Comparison of ENCODE assay signal across 13 cellular contexts in genomic region chr15:79978260-79978659, GRCh38. TPM values are rescaled to one million over a fixed set of nuclear protein-coding genes. Genes with fewer than 3 reads are reported as not detected.
DNase-seq lines count a peak whose midpoint lies in the region; ATAC-seq and TF ChIP-seq lines count a peak whose summit lies in the region.
"Had no signal": no experiment of that assay in that cellular context is flagged by ENCODE, and none has a peak within 500 bp of the region (broad histone marks: within the 10 kb centered on the region; RNA-seq: fewer than 3 reads in every experiment).

No MANE protein-coding gene starts in this region.

- TF ChIP-seq CTCF in Panc1 (IDR thresholded peaks at IDR 0.05) (no peak), right atrium auricular region (IDR thresholded peaks at IDR 0.05) (no peak), endothelial cell (IDR thresholded peaks at IDR 0.05; ENCODE audit: unreplicated experiment) (no peak)

- H3K36me3 ChIP-seq in Panc1 (ENCODE audit: control insufficient read depth, insufficient read depth, low read length) (no peaks in the 10 kb centered on the region), right atrium auricular region (no peaks in the 10 kb centered on the region)

- BruUV-seq in Panc1 (replicated peaks; lab: Mats Ljungman, UMichigan), result no TSS peak

- POLR2A ChIA-PET in activated CD4-positive, alpha-beta memory T cell treated with anti-CD3 and anti-CD28 coated beads for 36 hours (lab: Charles Lee), result interaction anchor here (3.0 kb wide), 1 partner anchor 11 kb away, joined by 14 read pairs; no protein-coding TSS in a partner anchor
- POLR2A ChIA-PET in activated CD4-positive, alpha-beta memory T cell treated with anti-CD3 and anti-CD28 coated beads, Interleukin-2, amount 10 ng/mL, durations not matched to agents 7 days and 5 days (lab: Charles Lee), result interaction anchor here (0.6 to 3.0 kb wide), 3 partner anchors 8 to 55 kb away, joined by 3 to 9 read pairs (median 5); no protein-coding TSS in a partner anchor
- POLR2A ChIA-PET in Panc1 (lab: Charles Lee), result no interaction called here

- H3K27ac ChIP-seq in Panc1 (ENCODE audit: low read length) (0 out of 2 replicates have a peak overlapping the region, but pooled peaks have one; percentile 9), right atrium auricular region (peak overlapping the region; percentile 25 to 28)

- no peaks in the 10 kb centered on the region for H3K27me3 Mint-ChIP-seq in activated CD4-positive, alpha-beta memory T cell treated with anti-CD3 and anti-CD28 coated beads for 36 hours
- no peaks in the 10 kb centered on the region for H3K27me3 Mint-ChIP-seq in activated CD4-positive, alpha-beta memory T cell treated with anti-CD3 and anti-CD28 coated beads, Interleukin-2, amount 10 ng/mL, durations not matched to agents 7 days and 5 days
- no peaks in the 10 kb centered on the region for H3K27me3 Mint-ChIP-seq in stimulated activated naive CD8-positive, alpha-beta T cell treated with anti-CD3 and anti-CD28 coated beads, Interleukin-15, amount 100 ng/mL, for 72 hours
- peaks cover 3% of the 10 kb centered on the region for H3K27me3 Mint-ChIP-seq in endothelial cell (ENCODE audit: unreplicated experiment)
- H3K27me3 Mint-ChIP-seq: activated CD4-positive, alpha-beta T cell treated with anti-CD3 and anti-CD28 coated beads, Interleukin-2, amount 10 ng/mL, durations not matched to agents 7 days and 5 days had no signal

- H3K27me3 ChIP-seq in Panc1 (ENCODE audit: control insufficient read depth, insufficient read depth, low read length), result no peaks in the 10 kb centered on the region
- no peaks in the 10 kb centered on the region for H3K27me3 ChIP-seq in right atrium auricular region

- H3K4me1 Mint-ChIP-seq in activated CD4-positive, alpha-beta memory T cell treated with anti-CD3 and anti-CD28 coated beads for 36 hours (ENCODE audit: low read depth), result peaks cover 43% of the 10 kb centered on the region
- peaks cover 21% of the 10 kb centered on the region for H3K4me1 Mint-ChIP-seq in activated CD4-positive, alpha-beta memory T cell treated with anti-CD3 and anti-CD28 coated beads, Interleukin-2, amount 10 ng/mL, durations not matched to agents 7 days and 5 days
- H3K4me1 Mint-ChIP-seq in stimulated activated naive CD8-positive, alpha-beta T cell treated with anti-CD3 and anti-CD28 coated beads, Interleukin-15, amount 100 ng/mL, for 72 hours, result peaks cover 47% of the 10 kb centered on the region
- H3K4me1 Mint-ChIP-seq in endothelial cell (ENCODE audit: unreplicated experiment), result peaks cover 25% of the 10 kb centered on the region

- H3K9me3 ChIP-seq in Panc1 (ENCODE audit: control insufficient read depth, insufficient read depth, low read depth, low read length) (no peaks in the 10 kb centered on the region), right atrium auricular region (no peaks in the 10 kb centered on the region)
- H3K9me3 ChIP-seq: A549 had no signal

- intact Hi-C loops in activated CD4-positive, alpha-beta memory T cell treated with anti-CD3 and anti-CD28 coated beads for 36 hours (cut with micrococcal nuclease), result loop anchor here (2.0 to 10.0 kb wide), 3 partner anchors 15 to 1317 kb away; partner anchors contain the start of gene MORF4L1
- intact Hi-C loops in Panc1 (cut with micrococcal nuclease; ENCODE audit: unreplicated experiment), result no loop called here

- DNase-seq in activated CD4-positive, alpha-beta memory T cell treated with anti-CD3 and anti-CD28 coated beads for 36 hours, result no peak
- no peak for DNase-seq in activated CD4-positive, alpha-beta memory T cell treated with anti-CD3 and anti-CD28 coated beads, Interleukin-2, amount 10 ng/mL, durations not matched to agents 7 days and 5 days
- DNase-seq in Panc1 (ENCODE audit: low read depth, low spot score) (no peak), right atrium auricular region (ENCODE audit: low spot score) (peak; percentile 36), HK-2 (ENCODE audit: unreplicated experiment) (no peak), endothelial cell (ENCODE audit: low spot score) (no peak), NCI-H82 treated with DMSO at 0.1 percent for 48 hours (lab: John Stamatoyannopoulos, UW; ENCODE audit: unreplicated experiment) (no peak)
- DNase-seq in stimulated activated naive CD8-positive, alpha-beta T cell treated with anti-CD3 and anti-CD28 coated beads, Interleukin-15, amount 100 ng/mL, for 72 hours, result no peak
- DNase-seq: activated CD4-positive, alpha-beta T cell treated with anti-CD3 and anti-CD28 coated beads, Interleukin-2, amount 10 ng/mL, durations not matched to agents 7 days and 5 days; DMS53; kidney; NCI-H2227 treated with DMSO at 0.1 percent for 48 hours had no signal

- H3K4me3 ChIP-seq in Panc1 (ENCODE audit: low read depth in 2 of 2, low read length in 2 of 2) (no peak overlapping the region), right atrium auricular region (no peak overlapping the region)
- H3K4me3 ChIP-seq: A549 had no signal

- CTCF ChIA-PET in activated CD4-positive, alpha-beta memory T cell treated with anti-CD3 and anti-CD28 coated beads for 36 hours (lab: Charles Lee), result interaction anchor here (0.8 to 2.1 kb wide), 2 partner anchors 14 to 82 kb away, joined by 4 to 8 read pairs; no protein-coding TSS in a partner anchor
- CTCF ChIA-PET in activated CD4-positive, alpha-beta memory T cell treated with anti-CD3 and anti-CD28 coated beads, Interleukin-2, amount 10 ng/mL, durations not matched to agents 7 days and 5 days (lab: Charles Lee), result interaction anchor here (0.6 to 1.2 kb wide), 2 partner anchors 15 to 82 kb away, joined by 3 to 4 read pairs; no protein-coding TSS in a partner anchor
- CTCF ChIA-PET in Panc1 (lab: Charles Lee), result no interaction called here

- no peaks in the 10 kb centered on the region for H3K4me1 ChIP-seq in Panc1 (ENCODE audit: control insufficient read depth, insufficient read depth, low read length)
- peaks cover 0 to 6% of the 10 kb centered on the region in 2 donors for H3K4me1 ChIP-seq in right atrium auricular region

- H3K9me3 Mint-ChIP-seq in activated CD4-positive, alpha-beta memory T cell treated with anti-CD3 and anti-CD28 coated beads for 36 hours, result no peaks in the 10 kb centered on the region
- H3K9me3 Mint-ChIP-seq in activated CD4-positive, alpha-beta memory T cell treated with anti-CD3 and anti-CD28 coated beads, Interleukin-2, amount 10 ng/mL, durations not matched to agents 7 days and 5 days, result no peaks in the 10 kb centered on the region
- no peaks in the 10 kb centered on the region for H3K9me3 Mint-ChIP-seq in stimulated activated naive CD8-positive, alpha-beta T cell treated with anti-CD3 and anti-CD28 coated beads, Interleukin-15, amount 100 ng/mL, for 72 hours
- no peaks in the 10 kb centered on the region for H3K9me3 Mint-ChIP-seq in endothelial cell (ENCODE audit: unreplicated experiment)
- H3K9me3 Mint-ChIP-seq: activated CD4-positive, alpha-beta T cell treated with anti-CD3 and anti-CD28 coated beads, Interleukin-2, amount 10 ng/mL, durations not matched to agents 7 days and 5 days had no signal

- peak overlapping the region; percentile 82 for H3K27ac Mint-ChIP-seq in activated CD4-positive, alpha-beta memory T cell treated with anti-CD3 and anti-CD28 coated beads for 36 hours
- H3K27ac Mint-ChIP-seq in activated CD4-positive, alpha-beta memory T cell treated with anti-CD3 and anti-CD28 coated beads, Interleukin-2, amount 10 ng/mL, durations not matched to agents 7 days and 5 days, result no peak overlapping the region
- peak overlapping the region; percentile 34 to 95 for H3K27ac Mint-ChIP-seq in stimulated activated naive CD8-positive, alpha-beta T cell treated with anti-CD3 and anti-CD28 coated beads, Interleukin-15, amount 100 ng/mL, for 72 hours
- no peak overlapping the region for H3K27ac Mint-ChIP-seq in endothelial cell (ENCODE audit: unreplicated experiment)
- H3K27ac Mint-ChIP-seq: activated CD4-positive, alpha-beta T cell treated with anti-CD3 and anti-CD28 coated beads, Interleukin-2, amount 10 ng/mL, durations not matched to agents 7 days and 5 days had no signal

- in situ Hi-C loops in Panc1 (cut with HindIII; ENCODE audit: low pct_unique_long_range_greater_than_20kb, low sequenced_read_pairs), result no loop called here

- no peaks in the 10 kb centered on the region for H3K36me3 Mint-ChIP-seq in activated CD4-positive, alpha-beta memory T cell treated with anti-CD3 and anti-CD28 coated beads for 36 hours
- H3K36me3 Mint-ChIP-seq in activated CD4-positive, alpha-beta memory T cell treated with anti-CD3 and anti-CD28 coated beads, Interleukin-2, amount 10 ng/mL, durations not matched to agents 7 days and 5 days (ENCODE audit: low read depth), result no peaks in the 10 kb centered on the region
- H3K36me3 Mint-ChIP-seq in endothelial cell (ENCODE audit: low read depth, unreplicated experiment), result no peaks in the 10 kb centered on the region

- peak overlapping the region; percentile 4 for H3K4me3 Mint-ChIP-seq in activated CD4-positive, alpha-beta memory T cell treated with anti-CD3 and anti-CD28 coated beads for 36 hours
- H3K4me3 Mint-ChIP-seq in activated CD4-positive, alpha-beta memory T cell treated with anti-CD3 and anti-CD28 coated beads, Interleukin-2, amount 10 ng/mL, durations not matched to agents 7 days and 5 days, result no peak overlapping the region
- peak overlapping the region; percentile 1 to 40 for H3K4me3 Mint-ChIP-seq in stimulated activated naive CD8-positive, alpha-beta T cell treated with anti-CD3 and anti-CD28 coated beads, Interleukin-15, amount 100 ng/mL, for 72 hours
- no peak overlapping the region for H3K4me3 Mint-ChIP-seq in endothelial cell (ENCODE audit: unreplicated experiment)
- H3K4me3 Mint-ChIP-seq: activated CD4-positive, alpha-beta T cell treated with anti-CD3 and anti-CD28 coated beads, Interleukin-2, amount 10 ng/mL, durations not matched to agents 7 days and 5 days had no signal

- 0 out of 2 replicates have a peak, but pooled peaks have one; percentile 12 for ATAC-seq in Panc1
- ATAC-seq in stimulated activated naive CD8-positive, alpha-beta T cell treated with anti-CD3 and anti-CD28 coated beads, Interleukin-15, amount 100 ng/mL, for 72 hours, result peak; percentile 36

RNA-seq across cellular contexts. Expression of gene BCL2A1, which starts 7.3 kb away (rescaled TPM):
- total RNA-seq in activated CD4-positive, alpha-beta memory T cell treated with anti-CD3 and anti-CD28 coated beads for 36 hours, result 100 to 1,000 TPM; 110 to 111 TPM
- total RNA-seq in activated CD4-positive, alpha-beta memory T cell treated with anti-CD3 and anti-CD28 coated beads, Interleukin-2, amount 10 ng/mL, durations not matched to agents 7 days and 5 days, result 10 to 100 TPM; 12.3 to 14.1 TPM
- total RNA-seq in Panc1 (2021; ENCODE audit: unreplicated experiment), result 4.7 TPM
- polyA plus RNA-seq in Panc1 (2012; ENCODE audit: insufficient read length), result 0.52 TPM
- total RNA-seq in right atrium auricular region, result 1 to 10 TPM; 1.5 to 3.1 TPM
- 2.1 TPM for total RNA-seq in endothelial cell (ENCODE audit: unreplicated experiment)

Comparison
In these comparisons a context has a peak if more than half of its experiments do, and no peak if none do; other contexts are left out.
1. H3K27ac Mint-ChIP-seq: peak in activated CD4-positive, alpha-beta memory T cell treated with anti-CD3 and anti-CD28 coated beads for 36 hours (single experiment) and stimulated activated naive CD8-positive, alpha-beta T cell treated with anti-CD3 and anti-CD28 coated beads, Interleukin-15, amount 100 ng/mL, for 72 hours (2 of 2); none in activated CD4-positive, alpha-beta memory T cell treated with anti-CD3 and anti-CD28 coated beads, Interleukin-2, amount 10 ng/mL, durations not matched to agents 7 days and 5 days (single experiment) and endothelial cell (single experiment).
2. H3K4me3 Mint-ChIP-seq: peak in activated CD4-positive, alpha-beta memory T cell treated with anti-CD3 and anti-CD28 coated beads for 36 hours (single experiment) and stimulated activated naive CD8-positive, alpha-beta T cell treated with anti-CD3 and anti-CD28 coated beads, Interleukin-15, amount 100 ng/mL, for 72 hours (2 of 2); none in activated CD4-positive, alpha-beta memory T cell treated with anti-CD3 and anti-CD28 coated beads, Interleukin-2, amount 10 ng/mL, durations not matched to agents 7 days and 5 days (single experiment) and endothelial cell (single experiment).
3. RNA of gene BCL2A1, which starts 7.3 kb away (total RNA-seq): 110 to 111 TPM in activated CD4-positive, alpha-beta memory T cell treated with anti-CD3 and anti-CD28 coated beads for 36 hours; 12.3 to 14.1 TPM in activated CD4-positive, alpha-beta memory T cell treated with anti-CD3 and anti-CD28 coated beads, Interleukin-2, amount 10 ng/mL, durations not matched to agents 7 days and 5 days, 4.7 TPM in Panc1 (single experiment), 1.5 to 3.1 TPM in right atrium auricular region and 2.1 TPM in endothelial cell (single experiment); every median in the first group is over 4 times any median in the second.